ENCODE assay signal across 8 cellular contexts in the genomic region with DNA sequence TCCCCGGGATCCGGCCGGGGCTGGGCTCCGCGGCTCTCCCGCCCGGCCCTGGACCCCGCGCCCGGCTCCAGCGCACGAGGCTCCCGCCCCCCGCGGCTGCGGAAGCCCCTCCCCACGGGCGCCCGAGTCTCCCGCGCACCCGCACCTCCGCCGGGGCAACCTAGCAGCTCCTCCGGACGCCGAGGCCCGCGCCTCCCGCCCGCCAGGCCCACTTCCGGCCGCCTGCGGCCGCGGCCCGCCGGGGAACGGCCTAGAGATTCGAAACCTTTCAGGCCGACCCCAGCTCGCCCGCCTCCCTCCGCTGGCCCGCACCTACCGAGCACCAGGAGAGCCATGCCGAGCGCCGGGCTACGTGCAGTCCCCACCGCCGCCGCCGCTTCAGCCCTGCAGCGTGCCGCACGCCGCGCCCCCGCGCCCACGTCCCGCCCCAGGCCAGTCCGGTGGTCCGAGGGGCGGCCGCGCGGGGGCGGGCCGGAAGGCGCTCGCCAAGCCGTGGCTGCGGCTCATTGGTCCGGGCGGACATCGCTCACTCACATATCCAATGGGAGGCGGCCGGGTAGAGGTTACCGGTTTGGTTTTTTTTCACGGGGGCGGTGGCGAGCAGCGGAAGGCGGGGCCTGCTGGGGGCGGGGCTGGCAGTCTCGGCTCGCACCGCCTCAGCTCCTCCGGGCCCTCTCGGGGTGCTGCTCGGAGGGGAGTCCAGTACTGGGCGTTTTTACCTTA. TPM values are rescaled to one million over a fixed set of nuclear protein-coding genes. Genes with fewer than 3 reads are reported as not detected.
DNase-seq lines count a peak whose midpoint lies in the region; ATAC-seq, FAIRE-seq and TF ChIP-seq lines count a peak whose summit lies in the region.

A gene with protein sequence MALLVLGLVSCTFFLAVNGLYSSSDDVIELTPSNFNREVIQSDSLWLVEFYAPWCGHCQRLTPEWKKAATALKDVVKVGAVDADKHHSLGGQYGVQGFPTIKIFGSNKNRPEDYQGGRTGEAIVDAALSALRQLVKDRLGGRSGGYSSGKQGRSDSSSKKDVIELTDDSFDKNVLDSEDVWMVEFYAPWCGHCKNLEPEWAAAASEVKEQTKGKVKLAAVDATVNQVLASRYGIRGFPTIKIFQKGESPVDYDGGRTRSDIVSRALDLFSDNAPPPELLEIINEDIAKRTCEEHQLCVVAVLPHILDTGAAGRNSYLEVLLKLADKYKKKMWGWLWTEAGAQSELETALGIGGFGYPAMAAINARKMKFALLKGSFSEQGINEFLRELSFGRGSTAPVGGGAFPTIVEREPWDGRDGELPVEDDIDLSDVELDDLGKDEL (minus strand): TSS at position 424 of the 723 bp plus-strand sequence. CDS start 89 bp downstream, at position 335.

- TF ChIP-seq CTCF in GM06990 (IDR thresholded peaks at IDR 0.05; ENCODE audit: insufficient read depth, low read length, poor library complexity, severe bottlenecking), result no peak
- no peak for TF ChIP-seq CTCF in NB4 (IDR thresholded peaks at IDR 0.05; ENCODE audit: low read depth, low read length)

- H3K4me3 Mint-ChIP-seq in activated naive CD4-positive, alpha-beta T cell treated with anti-CD3 and anti-CD28 coated beads for 36 hours, result peak within 1 kb of the TSS; percentile 85

- CTCF ChIA-PET in activated naive CD4-positive, alpha-beta T cell treated with anti-CD3 and anti-CD28 coated beads for 36 hours (lab: Charles Lee), result interaction anchor here (0.6 to 1.5 kb wide), 4 partner anchors 20 to 317 kb away, joined by 3 to 6 read pairs (median 6); no protein-coding TSS in a partner anchor

- H3K27ac Mint-ChIP-seq in activated naive CD4-positive, alpha-beta T cell treated with anti-CD3 and anti-CD28 coated beads for 36 hours, result peak within 1 kb of the TSS; percentile 85

- ATAC-seq in HG02571 (IDR thresholded peaks at IDR 0.05; ENCODE audit: unreplicated experiment), result peak; percentile 87

- DNase-seq in GM06990 (ENCODE audit: extremely low read depth, insufficient read length), result peak; percentile 98
- peak; percentile 98 for DNase-seq in NB4 (ENCODE audit: low read depth)
- peak; percentile 95 for DNase-seq in SK-N-DZ (ENCODE audit: low spot score)
- DNase-seq in activated naive CD4-positive, alpha-beta T cell treated with anti-CD3 and anti-CD28 coated beads for 36 hours, result peak; percentile 96
- DNase-seq in frontal cortex (ENCODE audit: low spot score in 2 of 2), result peak; percentile 93 to 96
- DNase-seq in non-pigmented ciliary epithelial cell (ENCODE audit: low read depth), result peak; percentile 67
- DNase-seq in substantia nigra (lab: John Stamatoyannopoulos, UW), result peak; percentile 74 to 98 (median 94)

- peak within 1 kb of the TSS; percentile 97 for H3K4me3 ChIP-seq in GM06990 (replicated peaks; ENCODE audit: low read depth, low read length)
- H3K4me3 ChIP-seq in NB4 (ENCODE audit: low read depth, low read length), result peak within 1 kb of the TSS; percentile 94

- peaks cover 34% of the 10 kb centered on the region for H3K4me1 Mint-ChIP-seq in activated naive CD4-positive, alpha-beta T cell treated with anti-CD3 and anti-CD28 coated beads for 36 hours (ENCODE audit: low read depth)

- H3K36me3 ChIP-seq in GM06990 (ENCODE audit: control insufficient read depth, insufficient read depth, low read length), result no peaks in the 10 kb centered on the region; the same call in none of the 2 replicates

- FAIRE-seq in frontal cortex (lab: Jason Lieb, UNC), result no peak

- TF ChIP-seq POLR2A in NB4 (IDR thresholded peaks at IDR 0.05; ENCODE audit: extremely low read depth, insufficient read length), result peak; percentile 69

- H3K27ac ChIP-seq in substantia nigra (ENCODE audit: low read depth, low read length, poor library complexity, severe bottlenecking), result peak within 1 kb of the TSS; percentile 75

- H3K27me3 ChIP-seq in GM06990 (replicated peaks; ENCODE audit: control insufficient read depth, insufficient read depth, low read length), result no peaks in the 10 kb centered on the region; the same call in none of the 2 replicates

- no peaks in the 10 kb centered on the region for H3K9me3 Mint-ChIP-seq in activated naive CD4-positive, alpha-beta T cell treated with anti-CD3 and anti-CD28 coated beads for 36 hours

- intact Hi-C loops in activated naive CD4-positive, alpha-beta T cell treated with anti-CD3 and anti-CD28 coated beads for 36 hours (cut with micrococcal nuclease), result loop anchor here (1.0 to 5.0 kb wide), 8 partner anchors 120 to 935 kb away; a partner anchor contains a TSS

- H3K36me3 Mint-ChIP-seq in activated naive CD4-positive, alpha-beta T cell treated with anti-CD3 and anti-CD28 coated beads for 36 hours (ENCODE audit: low read depth), result peaks cover 9% of the 10 kb centered on the region

- H3K27me3 Mint-ChIP-seq in activated naive CD4-positive, alpha-beta T cell treated with anti-CD3 and anti-CD28 coated beads for 36 hours (ENCODE audit: low read depth), result no peaks in the 10 kb centered on the region

RNA-seq across cellular contexts. Expression of the gene that starts here (rescaled TPM):
- polyA plus RNA-seq in SK-N-DZ (2014; cell fraction: cytosol; rRNA removed), result 211 and 220 TPM in 2 replicates
- 71.4 and 93.1 TPM in 2 replicates for polyA plus RNA-seq in SK-N-DZ (2014; cell fraction: nucleus; rRNA removed)
- 100 to 1,000 TPM; 103 to 106 TPM for total RNA-seq in activated naive CD4-positive, alpha-beta T cell treated with anti-CD3 and anti-CD28 coated beads for 36 hours
- 124 TPM for total RNA-seq in frontal cortex

Comparison
In these comparisons a context has a peak if more than half of its experiments do, and no peak if none do; other contexts are left out.
1. Peak in every context shown above with its lines: DNase-seq, ATAC-seq, H3K4me3 ChIP-seq and H3K27ac ChIP-seq.